8 cellular contexts compared by ENCODE assay signal in genomic region chr11:66328307-66329144, GRCh38. TPM values are rescaled to one million over a fixed set of nuclear protein-coding genes. Genes with fewer than 3 reads are reported as not detected.
A peak's percentile ranks its signal among the peaks of the same experiment; 100 is the strongest.
DNase-seq lines count a peak whose midpoint lies in the region; ATAC-seq lines count a peak whose summit lies in the region.

No MANE protein-coding gene starts in this region.

- H3K27ac ChIP-seq in duodenal mucosa (ENCODE audit: low read depth, low read length) = no peak overlapping the region

- H3K27me3 ChIP-seq in duodenal mucosa (ENCODE audit: control insufficient read depth in 1 of 2, insufficient read depth in 2 of 2, low read length in 2 of 2) = no peaks in the 10 kb centered on the region

- peak; percentile 62 for ATAC-seq in HG03135 (IDR thresholded peaks at IDR 0.05; ENCODE audit: unreplicated experiment)
- ATAC-seq in GM18870 (IDR thresholded peaks at IDR 0.05; ENCODE audit: unreplicated experiment) = no peak

- H3K9ac ChIP-seq in duodenal mucosa (ENCODE audit: low read depth in 1 of 2, low read length in 2 of 2) = peak overlapping the region in 1 of 2 donors; percentile 22

- DNase-seq in Daoy (ENCODE audit: low read depth) (peak; percentile 80), NCI-H526 treated with DMSO at 0.1 percent for 48 hours (lab: John Stamatoyannopoulos, UW) (peak; percentile 68), medulla oblongata (ENCODE audit: extremely low spot score) (peak; percentile 71)
- peak; percentile 79 for DNase-seq in activated CD4-positive, alpha-beta T cell treated with anti-CD3 and anti-CD28 coated beads, Interleukin-2, amount 50 U/mL, for 1 hour
- DNase-seq in stimulated activated CD8-positive, alpha-beta memory T cell treated with anti-CD3 and anti-CD28 coated beads, Interleukin-12 subunit alpha, Interleukin-12 subunit beta, amount 100 ng/mL, for 24 hours (ENCODE audit: extremely low read depth) = peak; percentile 48

- H3K4me3 ChIP-seq in duodenal mucosa (ENCODE audit: low read depth in 1 of 2, low read length in 2 of 2) = peak overlapping the region; percentile 44 to 53

- H3K36me3 ChIP-seq in duodenal mucosa (ENCODE audit: control insufficient read depth in 1 of 2, insufficient read depth in 2 of 2, low read length in 2 of 2) = peaks cover 0 to 14% of the 10 kb centered on the region in 2 donors

- H3K4me1 ChIP-seq in duodenal mucosa (ENCODE audit: control insufficient read depth in 1 of 2, insufficient read depth in 2 of 2, low read length in 2 of 2) = peaks cover 10 to 15% of the 10 kb centered on the region in 2 donors

- H3K9me3 ChIP-seq in duodenal mucosa (ENCODE audit: control insufficient read depth in 1 of 2, low read length in 2 of 2) = no peaks in the 10 kb centered on the region

RNA-seq across cellular contexts. Expression of gene RIN1, which starts 7.7 kb away (rescaled TPM):
- total RNA-seq in Daoy (2014; rRNA removed; shearing (Covaris generic)) = 13.2 and 14.6 TPM in 2 replicates

RNA-seq across cellular contexts. Expression of gene CD248, which starts 11.7 kb away (rescaled TPM):
- total RNA-seq in Daoy (2014; rRNA removed; shearing (Covaris generic)) = 0.06 TPM in 1 of 2 replicates, not detected in the other

RNA-seq across cellular contexts. Expression of gene BRMS1, which starts 16.4 kb away (rescaled TPM):
- total RNA-seq in Daoy (2014; rRNA removed; shearing (Covaris generic)) = 111 and 124 TPM in 2 replicates

RNA-seq across cellular contexts. Expression of gene B4GAT1, which starts 18.9 kb away (rescaled TPM):
- total RNA-seq in Daoy (2014; rRNA removed; shearing (Covaris generic)) = 30.0 and 34.5 TPM in 2 replicates

RNA-seq across cellular contexts. Expression of gene TMEM151A, which starts 36.8 kb away (rescaled TPM):
- total RNA-seq in Daoy (2014; rRNA removed; shearing (Covaris generic)) = 0.60 TPM in 1 of 2 replicates, not detected in the other
